ENCODE assay signal across 8 cellular contexts in the genomic region with DNA sequence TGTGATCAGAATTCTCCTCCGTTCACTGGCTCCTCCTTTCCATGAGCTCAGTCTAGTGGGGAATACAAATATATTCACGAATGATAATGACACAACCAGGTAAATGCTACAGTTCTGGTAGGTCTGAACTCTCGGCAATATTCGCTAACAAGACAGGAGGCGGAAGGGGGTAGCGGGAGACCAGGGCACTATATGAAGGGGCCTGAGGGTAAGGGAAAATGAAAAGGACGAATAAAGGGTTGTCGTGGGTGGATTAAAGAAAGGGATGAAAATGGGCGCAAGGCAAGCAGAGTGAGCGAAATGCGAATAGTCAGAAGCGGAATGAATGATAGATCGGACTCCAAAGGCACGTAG. TPM values are rescaled to one million over a fixed set of nuclear protein-coding genes. Genes with fewer than 3 reads are reported as not detected.
DNase-seq lines count a peak whose midpoint lies in the region; ATAC-seq lines count a peak whose summit lies in the region.

No MANE protein-coding gene starts in this region.

- no peaks in the 10 kb centered on the region for H3K27me3 ChIP-seq in stomach smooth muscle (ENCODE audit: control insufficient read depth in 1 of 2, insufficient read depth in 2 of 2, low read length in 2 of 2)

- H3K4me1 ChIP-seq in stomach smooth muscle (ENCODE audit: control insufficient read depth, insufficient read depth, low read length) = peaks cover 11% of the 10 kb centered on the region

- H3K4me3 ChIP-seq in stomach smooth muscle (ENCODE audit: low read length in 2 of 2) = peak overlapping the region; percentile 73 to 83

- no peaks in the 10 kb centered on the region for H3K27me3 Mint-ChIP-seq in T-helper 1 cell treated with Interleukin-12 subunit alpha and Interleukin-12 subunit beta and Interleukin-4 antibody, amounts not matched to agents 30 μg/mL and 1 μg/mL, for 36 hours (ENCODE audit: low read depth)
- H3K27me3 Mint-ChIP-seq in activated naive CD8-positive, alpha-beta T cell treated with anti-CD3 and anti-CD28 coated beads, Interleukin-2, amount 50 U/mL, for 24 hours = no peaks in the 10 kb centered on the region
- H3K27me3 Mint-ChIP-seq in immature natural killer cell (ENCODE audit: low read depth in 3 of 3) = peaks cover 0 to 2% (median 2%) of the 10 kb centered on the region in 3 donors

- H3K36me3 ChIP-seq in stomach smooth muscle (ENCODE audit: control insufficient read depth in 2 of 2, insufficient read depth in 2 of 2, low read length in 2 of 2) = no peaks in the 10 kb centered on the region

- peak overlapping the region; percentile 78 for H3K27ac ChIP-seq in stomach smooth muscle (ENCODE audit: low read length)

- no peaks in the 10 kb centered on the region for H3K9me3 Mint-ChIP-seq in T-helper 1 cell treated with Interleukin-12 subunit alpha and Interleukin-12 subunit beta and Interleukin-4 antibody, amounts not matched to agents 30 μg/mL and 1 μg/mL, for 36 hours
- no peaks in the 10 kb centered on the region for H3K9me3 Mint-ChIP-seq in activated naive CD8-positive, alpha-beta T cell treated with anti-CD3 and anti-CD28 coated beads, Interleukin-2, amount 50 U/mL, for 24 hours
- H3K9me3 Mint-ChIP-seq in immature natural killer cell = peaks cover 0 to 1% (median 0%) of the 10 kb centered on the region in 6 donors

- ATAC-seq in HG03108 (IDR thresholded peaks at IDR 0.05; ENCODE audit: unreplicated experiment) = peak; percentile 8
- ATAC-seq in activated naive CD8-positive, alpha-beta T cell treated with anti-CD3 and anti-CD28 coated beads, Interleukin-2, amount 50 U/mL, for 24 hours = peak; percentile 18

- H3K27ac Mint-ChIP-seq in T-helper 1 cell treated with Interleukin-12 subunit alpha and Interleukin-12 subunit beta and Interleukin-4 antibody, amounts not matched to agents 30 μg/mL and 1 μg/mL, for 36 hours = peak overlapping the region; percentile 99
- H3K27ac Mint-ChIP-seq in activated naive CD8-positive, alpha-beta T cell treated with anti-CD3 and anti-CD28 coated beads, Interleukin-2, amount 50 U/mL, for 24 hours = peak overlapping the region; percentile 98
- H3K27ac Mint-ChIP-seq in immature natural killer cell = peak overlapping the region; percentile 92 to 97 (median 94)

- no peaks in the 10 kb centered on the region for H3K9me3 ChIP-seq in stomach smooth muscle (ENCODE audit: control insufficient read depth in 2 of 2, low read length in 2 of 2)

- peak overlapping the region; percentile 99 for H3K4me3 Mint-ChIP-seq in T-helper 1 cell treated with Interleukin-12 subunit alpha and Interleukin-12 subunit beta and Interleukin-4 antibody, amounts not matched to agents 30 μg/mL and 1 μg/mL, for 36 hours
- H3K4me3 Mint-ChIP-seq in activated naive CD8-positive, alpha-beta T cell treated with anti-CD3 and anti-CD28 coated beads, Interleukin-2, amount 50 U/mL, for 24 hours = peak overlapping the region; percentile 99
- H3K4me3 Mint-ChIP-seq in immature natural killer cell = peak overlapping the region; percentile 87 to 99 (median 90)

- H3K36me3 Mint-ChIP-seq in T-helper 1 cell treated with Interleukin-12 subunit alpha and Interleukin-12 subunit beta and Interleukin-4 antibody, amounts not matched to agents 30 μg/mL and 1 μg/mL, for 36 hours (ENCODE audit: low read depth) = peaks cover 5% of the 10 kb centered on the region
- H3K36me3 Mint-ChIP-seq in activated naive CD8-positive, alpha-beta T cell treated with anti-CD3 and anti-CD28 coated beads, Interleukin-2, amount 50 U/mL, for 24 hours (ENCODE audit: low read depth) = no peaks in the 10 kb centered on the region
- H3K36me3 Mint-ChIP-seq in immature natural killer cell = no peaks in the 10 kb centered on the region

- peak overlapping the region; percentile 90 to 91 for H3K9ac ChIP-seq in stomach smooth muscle (ENCODE audit: low read length in 2 of 2)

- H3K4me1 Mint-ChIP-seq in T-helper 1 cell treated with Interleukin-12 subunit alpha and Interleukin-12 subunit beta and Interleukin-4 antibody, amounts not matched to agents 30 μg/mL and 1 μg/mL, for 36 hours (ENCODE audit: low read depth) = peaks cover 17% of the 10 kb centered on the region
- H3K4me1 Mint-ChIP-seq in activated naive CD8-positive, alpha-beta T cell treated with anti-CD3 and anti-CD28 coated beads, Interleukin-2, amount 50 U/mL, for 24 hours = peaks cover 23% of the 10 kb centered on the region
- peaks cover 17 to 22% of the 10 kb centered on the region in 2 donors for H3K4me1 Mint-ChIP-seq in immature natural killer cell

- DNase-seq in T-helper 1 cell (no peak), immature natural killer cell (peak in 1 of 3 donors; percentile 1), HuH-7.5 (ENCODE audit: low spot score) (no peak)
- no peak for DNase-seq in activated naive CD8-positive, alpha-beta T cell treated with anti-CD3 and anti-CD28 coated beads, Interleukin-2, amount 50 U/mL, for 24 hours
- no peak for DNase-seq in stimulated activated CD4-positive, alpha-beta T cell treated with anti-CD3 and anti-CD28 coated beads, Interleukin-12 subunit alpha, Interleukin-12 subunit beta, amount 100 ng/mL, for 4 hours

RNA-seq across cellular contexts. Expression of gene NKAP, which starts 0.7 kb away (rescaled TPM):
- polyA plus RNA-seq in immature natural killer cell = 1 to 10 TPM; 1.3 to 4.7 (median 1.8) TPM

RNA-seq across cellular contexts. Expression of gene AKAP14, which starts 47.1 kb away (rescaled TPM):
- not detected for polyA plus RNA-seq in immature natural killer cell
